ENCODE assay signal across 1 cellular context in genomic region chr7:107890493-107890961, GRCh38.
TF ChIP-seq lines count a peak whose summit lies in the region.

No MANE protein-coding gene starts in this region.

TF ChIP-seq in K562, 482 proteins besides CTCF, POLR2A, EP300 and RAD21 (continued from another document):
- TF ChIP-seq NR2C2 (CRISPR knock-in tag; IDR thresholded peaks at IDR 0.05) (no peak), NR2C2 (tag; IDR thresholded peaks at IDR 0.05) (0 out of 2 replicates have a peak, but pooled peaks have one; percentile 29), TFE3 (CRISPR knock-in tag; IDR thresholded peaks at IDR 0.05) (no peak), ZNF197 (CRISPR knock-in tag; IDR thresholded peaks at IDR 0.05; ENCODE audit: low read depth) (0 out of 2 replicates have a peak, but pooled peaks have one; percentile 18), NFRKB (IDR thresholded peaks at IDR 0.05; ENCODE audit: low read depth) (no peak), RFX7 (CRISPR knock-in tag; IDR thresholded peaks at IDR 0.05) (no peak), HBP1 (CRISPR knock-in tag; IDR thresholded peaks at IDR 0.05) (no peak), ELF1 (tag; IDR thresholded peaks at IDR 0.05) (peak; percentile 11; the same call in 1 of the 2 replicates)
